Comparison of ENCODE assay signal across 10 cellular contexts in the genomic region with DNA sequence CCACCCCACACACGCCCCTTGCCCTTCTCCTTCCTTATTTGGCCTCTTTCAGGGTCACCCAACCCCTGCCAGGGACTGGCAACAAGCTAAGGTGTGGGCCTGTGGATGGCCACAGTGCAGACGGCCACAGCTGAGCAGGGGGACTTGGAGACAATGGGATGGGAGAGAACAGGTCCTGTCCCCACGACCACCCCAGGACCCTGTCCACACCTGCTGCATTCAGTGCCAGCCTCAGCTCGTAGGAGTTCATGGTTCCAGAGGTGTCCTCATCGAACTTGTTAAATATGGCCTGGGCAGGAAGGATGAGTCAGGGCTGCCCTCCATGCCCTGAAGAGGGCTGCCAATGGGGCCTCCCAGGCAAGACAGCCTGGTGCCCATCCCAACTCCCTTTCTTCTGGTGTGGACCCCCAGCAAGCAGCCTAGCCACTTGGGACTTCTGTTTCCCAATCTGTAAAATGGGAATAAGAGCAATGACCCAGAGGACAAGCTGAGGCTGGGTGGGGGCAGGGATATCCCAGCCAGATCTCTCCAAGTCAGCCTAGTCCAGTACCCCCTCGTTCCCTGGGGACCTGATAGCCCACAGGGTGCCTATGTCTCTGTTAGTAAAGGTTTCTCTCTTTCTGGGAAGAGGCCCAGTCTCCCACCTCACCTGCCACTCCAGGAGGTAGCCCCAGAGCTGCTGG. TPM values are rescaled to one million over a fixed set of nuclear protein-coding genes. Genes with fewer than 3 reads are reported as not detected.
A peak's percentile ranks its signal among the peaks of the same experiment; 100 is the strongest.
DNase-seq lines count a peak whose midpoint lies in the region; ATAC-seq and TF ChIP-seq lines count a peak whose summit lies in the region.
"Had no signal": no experiment of that assay in that cellular context is flagged by ENCODE, and none has a peak within 500 bp of the region (broad histone marks: within the 10 kb centered on the region; RNA-seq: fewer than 3 reads in every experiment).

No MANE protein-coding gene starts in this region.

- peaks cover 21% of the 10 kb centered on the region for H3K36me3 ChIP-seq in suprapubic skin

- H3K27me3 Mint-ChIP-seq in activated CD4-positive, alpha-beta memory T cell treated with anti-CD3 and anti-CD28 coated beads for 36 hours = no peaks in the 10 kb centered on the region

- no peak for ATAC-seq in right cardiac atrium
- no peak for ATAC-seq in GM18907 (IDR thresholded peaks at IDR 0.05; ENCODE audit: unreplicated experiment)

- peaks cover 10% of the 10 kb centered on the region for H3K36me3 Mint-ChIP-seq in activated CD4-positive, alpha-beta memory T cell treated with anti-CD3 and anti-CD28 coated beads for 36 hours
- H3K36me3 Mint-ChIP-seq: activated naive CD4-positive, alpha-beta T cell treated with anti-CD3 and anti-CD28 coated beads, Interleukin-2, amount 50 U/mL, for 72 hours had no signal

- H3K9me3 ChIP-seq in right cardiac atrium (ENCODE audit: control insufficient read depth, low read length) (no peaks in the 10 kb centered on the region), suprapubic skin (no peaks in the 10 kb centered on the region)

- H3K9me3 Mint-ChIP-seq in activated CD4-positive, alpha-beta memory T cell treated with anti-CD3 and anti-CD28 coated beads for 36 hours = no peaks in the 10 kb centered on the region
- H3K9me3 Mint-ChIP-seq: activated naive CD4-positive, alpha-beta T cell treated with anti-CD3 and anti-CD28 coated beads, Interleukin-2, amount 50 U/mL, for 72 hours had no signal

- no peak for TF ChIP-seq CTCF in suprapubic skin (IDR thresholded peaks at IDR 0.05)

- no peak for TF ChIP-seq POLR2A in suprapubic skin (IDR thresholded peaks at IDR 0.05)

- peak overlapping the region; percentile 5 for H3K27ac ChIP-seq in right cardiac atrium (ENCODE audit: low read length)
- H3K27ac ChIP-seq in suprapubic skin = peak overlapping the region; percentile 72

- DNase-seq in HK-2 (ENCODE audit: unreplicated experiment) (peak; percentile 52), right cardiac atrium (peak in 2 of 3 donors; percentile 26 to 37), suprapubic skin (ENCODE audit: low spot score in 2 of 2) (no peak), NCI-H345 (lab: John Stamatoyannopoulos, UW) (no peak), UCSD-AML1 (lab: John Stamatoyannopoulos, UW; ENCODE audit: unreplicated experiment) (no peak)
- peak; percentile 40 for DNase-seq in activated CD4-positive, alpha-beta memory T cell treated with anti-CD3 and anti-CD28 coated beads for 36 hours

- 68% methylated on average over 6 of the region's 6 CpGs for WGBS in right cardiac atrium
- WGBS in suprapubic skin = 52% methylated on average over 6 of the region's 6 CpGs

- H3K27me3 ChIP-seq in right cardiac atrium (ENCODE audit: control insufficient read depth, insufficient read depth) (no peaks in the 10 kb centered on the region), suprapubic skin (no peaks in the 10 kb centered on the region)

- H3K27ac Mint-ChIP-seq in activated CD4-positive, alpha-beta memory T cell treated with anti-CD3 and anti-CD28 coated beads for 36 hours = peak overlapping the region; percentile 75

- no peak overlapping the region for H3K4me3 ChIP-seq in right cardiac atrium (ENCODE audit: low read length)
- no peak overlapping the region for H3K4me3 ChIP-seq in suprapubic skin
- H3K4me3 ChIP-seq: lung had no signal

- peaks cover 31% of the 10 kb centered on the region for H3K4me1 Mint-ChIP-seq in activated CD4-positive, alpha-beta memory T cell treated with anti-CD3 and anti-CD28 coated beads for 36 hours (ENCODE audit: low read depth)

- no peaks in the 10 kb centered on the region for H3K4me1 ChIP-seq in right cardiac atrium (ENCODE audit: control insufficient read depth, insufficient read depth, low read length)
- H3K4me1 ChIP-seq in suprapubic skin = peaks cover 52% of the 10 kb centered on the region

- TF ChIP-seq EP300 in suprapubic skin (IDR thresholded peaks at IDR 0.05) = no peak

- CTCF ChIA-PET in activated CD4-positive, alpha-beta memory T cell treated with anti-CD3 and anti-CD28 coated beads for 36 hours (lab: Charles Lee) = interaction anchor here (1.2 to 3.4 kb wide), 3 partner anchors 36 to 197 kb away, joined by 5 to 16 read pairs (median 7); a partner anchor contains a TSS

- no peak overlapping the region for H3K4me3 Mint-ChIP-seq in activated CD4-positive, alpha-beta memory T cell treated with anti-CD3 and anti-CD28 coated beads for 36 hours

- intact Hi-C loops in activated CD4-positive, alpha-beta memory T cell treated with anti-CD3 and anti-CD28 coated beads for 36 hours (cut with micrococcal nuclease) = loop anchor here (1.0 to 5.0 kb wide), 2 partner anchors 76 to 197 kb away; a partner anchor contains a TSS
- intact Hi-C loops in right cardiac atrium (cut with DNase I) = no loop called here

- POLR2A ChIA-PET in activated CD4-positive, alpha-beta memory T cell treated with anti-CD3 and anti-CD28 coated beads for 36 hours (lab: Charles Lee) = interaction anchor here (1.4 kb wide), 1 partner anchor 198 kb away, joined by 3 read pairs; no protein-coding TSS in a partner anchor

RNA-seq across cellular contexts. Expression of a gene that starts 10.6 kb away (rescaled TPM):
- total RNA-seq in activated CD4-positive, alpha-beta memory T cell treated with anti-CD3 and anti-CD28 coated beads for 36 hours = 1 to 10 TPM; 7.1 to 9.0 TPM
- total RNA-seq in right cardiac atrium = under 1 TPM; 0.22 to 0.85 (median 0.54) TPM
- polyA plus RNA-seq in right cardiac atrium = 0.91 TPM
- 10 to 100 TPM in 3 of 4 donors, 1 to 10 TPM in 1; 8.0 to 31.3 (median 15.7) TPM for total RNA-seq in suprapubic skin

RNA-seq across cellular contexts. Expression of a gene that starts 39.7 kb away (rescaled TPM):
- total RNA-seq in activated CD4-positive, alpha-beta memory T cell treated with anti-CD3 and anti-CD28 coated beads for 36 hours = not detected
- 1 to 10 TPM in 1 of 4 donors, under 1 TPM in 1, not detected in 2; 0.79 to 1.1 TPM for total RNA-seq in right cardiac atrium
- polyA plus RNA-seq in right cardiac atrium = not detected
- total RNA-seq in suprapubic skin = 1,000 to 10,000 TPM in 1 of 4 donors, 100 to 1,000 TPM in 2, 10 to 100 TPM in 1; 51.3 to 1,491 (median 446) TPM
- total RNA-seq: activated naive CD4-positive, alpha-beta T cell treated with anti-CD3 and anti-CD28 coated beads, Interleukin-2, amount 50 U/mL, for 72 hours; NCI-H460 had no signal

RNA-seq across cellular contexts. Expression of a gene that starts 55.4 kb away (rescaled TPM):
- not detected for total RNA-seq in activated CD4-positive, alpha-beta memory T cell treated with anti-CD3 and anti-CD28 coated beads for 36 hours
- total RNA-seq in right cardiac atrium = not detected
- 0.70 TPM for polyA plus RNA-seq in right cardiac atrium
- 1,000 to 10,000 TPM; 1,712 to 6,564 (median 4,773) TPM for total RNA-seq in suprapubic skin
- total RNA-seq: activated naive CD4-positive, alpha-beta T cell treated with anti-CD3 and anti-CD28 coated beads, Interleukin-2, amount 50 U/mL, for 72 hours; NCI-H460 had no signal

Comparison
In these comparisons a context has a peak if more than half of its experiments do, and no peak if none do; other contexts are left out.
1. DNase-seq: peak in HK-2 (single experiment), activated CD4-positive, alpha-beta memory T cell treated with anti-CD3 and anti-CD28 coated beads for 36 hours (single experiment) and right cardiac atrium (2 of 3); none in suprapubic skin (0 of 2), NCI-H345 (single experiment) and UCSD-AML1 (single experiment).
2. RNA of a gene that starts 10.6 kb away (total RNA-seq): 8.0 to 31.3 TPM in suprapubic skin and 7.1 to 9.0 TPM in activated CD4-positive, alpha-beta memory T cell treated with anti-CD3 and anti-CD28 coated beads for 36 hours; 0.22 to 0.85 TPM in right cardiac atrium; every median in the first group is over 4 times any median in the second.
3. RNA of a gene that starts 39.7 kb away (total RNA-seq): 51.3 to 1,491 TPM in suprapubic skin; 0.79 to 1.1 TPM in right cardiac atrium and not detected in activated CD4-positive, alpha-beta memory T cell treated with anti-CD3 and anti-CD28 coated beads for 36 hours; every median in the first group is over 10 times any median in the second.
4. RNA of a gene that starts 55.4 kb away (total RNA-seq): 1,712 to 6,564 TPM in suprapubic skin; not detected in activated CD4-positive, alpha-beta memory T cell treated with anti-CD3 and anti-CD28 coated beads for 36 hours and not detected in right cardiac atrium; every median in the first group is over 1,000 times any median in the second.